In the genomic region with DNA sequence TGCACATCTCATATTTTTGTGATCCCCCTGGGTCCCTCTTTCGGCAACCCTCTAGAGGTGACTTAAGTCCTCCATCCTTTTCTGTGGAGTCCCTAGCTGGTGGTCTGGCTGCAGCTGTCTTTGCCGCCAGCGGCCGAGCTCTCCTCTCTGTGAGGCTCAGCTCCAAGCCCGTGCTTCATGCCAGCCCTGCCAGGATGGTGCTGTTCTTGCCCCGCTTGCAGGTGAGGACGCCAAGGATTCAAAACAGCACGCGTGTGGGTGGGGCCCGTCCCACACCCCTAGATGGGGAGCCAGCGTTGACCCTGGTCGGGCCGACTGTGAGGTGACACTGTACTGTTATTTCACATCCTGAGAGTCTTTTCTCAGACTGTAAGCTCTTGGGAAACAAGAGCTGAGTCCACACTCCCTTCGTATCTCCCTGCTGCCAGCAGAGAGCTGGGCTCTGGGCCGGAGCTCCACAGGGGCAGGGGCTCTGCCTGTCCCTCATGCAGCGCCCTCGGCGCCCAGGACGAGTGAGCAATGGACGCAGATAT, we compare ENCODE assay signal across 2 cellular contexts.
TF ChIP-seq lines count a peak whose summit lies in the region.

No MANE protein-coding gene starts in this region.

TF ChIP-seq in WTC11, 78 proteins besides CTCF, POLR2A, EP300 and RAD21:
- TF ChIP-seq ZNF416 (CRISPR knock-in tag; IDR thresholded peaks at IDR 0.05) (no peak), ZNF138 (CRISPR knock-in tag; conservative IDR thresholded peaks at IDR 0.05) (no peak), FOXP1 (CRISPR knock-in tag; IDR thresholded peaks at IDR 0.05; ENCODE audit: borderline replicate concordance) (no peak)

TF ChIP-seq in HepG2, 621 proteins besides CTCF, POLR2A, EP300 and RAD21:
- no peak for TF ChIP-seq NFKBIZ (CRISPR knock-in tag; IDR thresholded peaks at IDR 0.05)
- TF ChIP-seq RBM22 (optimal IDR thresholded peaks at IDR 0.05; ENCODE audit: low read length) = peak; percentile 32
